In the genomic region with DNA sequence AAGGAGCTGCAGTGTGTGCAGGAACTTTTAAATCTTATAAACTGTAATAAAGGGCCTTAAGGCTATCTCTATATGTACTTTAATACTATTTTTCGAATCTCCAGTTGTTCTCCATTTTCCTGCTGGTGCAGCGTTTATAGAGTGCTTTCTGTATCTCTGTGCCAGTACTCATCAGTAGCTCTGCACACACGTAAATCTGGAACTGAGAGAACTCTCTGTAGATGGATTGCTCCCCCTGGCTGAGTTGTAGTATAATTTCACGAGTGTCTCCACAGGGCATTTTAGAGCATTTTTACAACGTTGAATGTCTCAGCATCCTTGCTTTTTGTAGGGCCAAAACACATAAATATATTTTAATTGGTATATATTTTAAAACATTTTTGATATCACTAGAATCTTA, we compare ENCODE assay signal across 8 cellular contexts.
DNase-seq lines count a peak whose midpoint lies in the region; ATAC-seq, FAIRE-seq and TF ChIP-seq lines count a peak whose summit lies in the region.

No MANE protein-coding gene starts in this region.

- FAIRE-seq in D721Med (lab: Jason Lieb, UNC) = peak; percentile 76

- no peak overlapping the region for H3K27ac ChIP-seq in fibroblast of lung (ENCODE audit: insufficient read depth, low read length)
- no peak overlapping the region for H3K27ac ChIP-seq in smooth muscle cell (ENCODE audit: low read depth)

- ATAC-seq in HG03354 (IDR thresholded peaks at IDR 0.05; ENCODE audit: poor library complexity, severe bottlenecking, unreplicated experiment) (peak; percentile 68), HG03460 (IDR thresholded peaks at IDR 0.05; ENCODE audit: unreplicated experiment) (no peak), GM21367 (IDR thresholded peaks at IDR 0.05; ENCODE audit: unreplicated experiment) (no peak)

- H3K4me2 ChIP-seq in fibroblast of lung (ENCODE audit: extremely low read depth, insufficient read depth, low read length) (no peak overlapping the region), smooth muscle cell (no peak overlapping the region)

- H3K4me1 ChIP-seq in fibroblast of lung (ENCODE audit: control insufficient read depth, extremely low read depth, insufficient read depth, low read length) (no peaks in the 10 kb centered on the region), smooth muscle cell (ENCODE audit: low read depth) (no peaks in the 10 kb centered on the region)

- H3K9me3 ChIP-seq in fibroblast of lung (ENCODE audit: control insufficient read depth, insufficient read depth, low read depth, low read length) (no peaks in the 10 kb centered on the region), smooth muscle cell (replicated peaks; ENCODE audit: low read depth) (no peaks in the 10 kb centered on the region)

- H3K27me3 ChIP-seq in fibroblast of lung (ENCODE audit: control insufficient read depth, insufficient read depth, low read length) = no peaks in the 10 kb centered on the region
- no peaks in the 10 kb centered on the region for H3K27me3 ChIP-seq in smooth muscle cell (ENCODE audit: low read depth)

- H2AFZ ChIP-seq in fibroblast of lung (ENCODE audit: low read length) (no peak overlapping the region), smooth muscle cell (ENCODE audit: low read depth) (no peak overlapping the region)

- DNase-seq in D721Med (ENCODE audit: insufficient read length, low spot score) (no peak), NCI-H69 (lab: John Stamatoyannopoulos, UW) (peak; percentile 89), fibroblast of lung (ENCODE audit: low read depth in 2 of 2) (peak; percentile 12 to 39), smooth muscle cell (lab: John Stamatoyannopoulos, UW; ENCODE audit: unreplicated experiment) (no peak)
- no peak for DNase-seq in activated CD8-positive, alpha-beta memory T cell treated with anti-CD3 and anti-CD28 coated beads for 24 hours

- WGBS in smooth muscle cell (ENCODE audit: low lambda C conversion rate) = 27% methylated on average over 5 of the region's 5 CpGs

- H4K20me1 ChIP-seq in fibroblast of lung (ENCODE audit: control insufficient read depth, extremely low read depth, insufficient read depth, low read length) (no peaks in the 10 kb centered on the region), smooth muscle cell (ENCODE audit: low read depth) (no peaks in the 10 kb centered on the region)

- no peak overlapping the region for H3K4me3 ChIP-seq in fibroblast of lung (replicated peaks in 1 of 4; ENCODE audit: control extremely low read depth in 1 of 4, insufficient read depth in 1 of 4, low read depth in 3 of 4, low read length in 4 of 4)
- no peak overlapping the region for H3K4me3 ChIP-seq in smooth muscle cell

- H3K9ac ChIP-seq in fibroblast of lung (ENCODE audit: insufficient read depth, low read length) (no peak overlapping the region), smooth muscle cell (ENCODE audit: low read depth) (no peak overlapping the region)

- H3K79me2 ChIP-seq in fibroblast of lung (ENCODE audit: control insufficient read depth, insufficient read depth, low read length) (no peaks in the 10 kb centered on the region), smooth muscle cell (ENCODE audit: low read depth) (no peaks in the 10 kb centered on the region)

- no peaks in the 10 kb centered on the region for H3F3A ChIP-seq in smooth muscle cell (ENCODE audit: low read depth)

- TF ChIP-seq CTCF in D721Med (IDR thresholded peaks at IDR 0.05; ENCODE audit: insufficient read depth, missing control alignments) = peak; percentile 41
- peak in 1 of 2 donors; percentile 42 for TF ChIP-seq CTCF in fibroblast of lung (conservative IDR thresholded peaks at IDR 0.05 in 1 of 2, IDR thresholded peaks at IDR 0.05 in 1 of 2; ENCODE audit: low read depth in 1 of 2, low read length in 2 of 2)
- peak; percentile 42 for TF ChIP-seq CTCF in smooth muscle cell (IDR thresholded peaks at IDR 0.05; ENCODE audit: borderline replicate concordance, insufficient read depth, poor library complexity, severe bottlenecking)

- H3K36me3 ChIP-seq in fibroblast of lung (ENCODE audit: control insufficient read depth, insufficient read depth, low read length) = no peaks in the 10 kb centered on the region
- no peaks in the 10 kb centered on the region for H3K36me3 ChIP-seq in smooth muscle cell (ENCODE audit: low read depth)

Comparison
In these comparisons a context has a peak if more than half of its experiments do, and no peak if none do; other contexts are left out.
1. DNase-seq: peak in NCI-H69 (single experiment) and fibroblast of lung (2 of 2); none in D721Med (single experiment), smooth muscle cell (single experiment) and activated CD8-positive, alpha-beta memory T cell treated with anti-CD3 and anti-CD28 coated beads for 24 hours (single experiment).